In genomic region chr1:170707959-170708666, GRCh38 we compare ENCODE assay signal across 8 cellular contexts. TPM values are rescaled to one million over a fixed set of nuclear protein-coding genes. Genes with fewer than 3 reads are reported as not detected.
A peak's percentile ranks its signal among the peaks of the same experiment; 100 is the strongest.
DNase-seq lines count a peak whose midpoint lies in the region; ATAC-seq and TF ChIP-seq lines count a peak whose summit lies in the region.

No MANE protein-coding gene starts in this region.

- no peaks in the 10 kb centered on the region for H3K9me3 Mint-ChIP-seq in natural killer cell treated with Interleukin-12 subunit alpha and Interleukin-12 subunit beta and Interleukin-15 and Interleukin-18, amount 100 ng/mL, for 72 hours

- H3K4me1 Mint-ChIP-seq in natural killer cell treated with Interleukin-12 subunit alpha and Interleukin-12 subunit beta and Interleukin-15 and Interleukin-18, amount 100 ng/mL, for 72 hours (ENCODE audit: low read depth in 2 of 2) = no peaks in the 10 kb centered on the region

- H3K27me3 Mint-ChIP-seq in natural killer cell treated with Interleukin-12 subunit alpha and Interleukin-12 subunit beta and Interleukin-15 and Interleukin-18, amount 100 ng/mL, for 72 hours = peaks cover 0 to 12% of the 10 kb centered on the region in 2 donors

- no peak overlapping the region for H3K4me3 Mint-ChIP-seq in natural killer cell treated with Interleukin-12 subunit alpha and Interleukin-12 subunit beta and Interleukin-15 and Interleukin-18, amount 100 ng/mL, for 72 hours

- H3K27ac ChIP-seq in RWPE1 = no peak overlapping the region

- peak; percentile 82 for ATAC-seq in sciatic nerve
- ATAC-seq in HG03571 (IDR thresholded peaks at IDR 0.05; ENCODE audit: unreplicated experiment) = no peak
- ATAC-seq in natural killer cell treated with Interleukin-12 subunit alpha and Interleukin-12 subunit beta and Interleukin-15 and Interleukin-18, amount 100 ng/mL, for 72 hours = no peak
- ATAC-seq in HG03196 (IDR thresholded peaks at IDR 0.05; ENCODE audit: unreplicated experiment) = no peak

- no peak overlapping the region for H3K27ac Mint-ChIP-seq in natural killer cell treated with Interleukin-12 subunit alpha and Interleukin-12 subunit beta and Interleukin-15 and Interleukin-18, amount 100 ng/mL, for 72 hours

- TF ChIP-seq CTCF in RWPE1 (conservative IDR thresholded peaks at IDR 0.05; ENCODE audit: low read depth) (no peak), fibroblast of pulmonary artery (IDR thresholded peaks at IDR 0.05; ENCODE audit: low read length, missing control alignments) (no peak)

- intact Hi-C loops in sciatic nerve (cut with DNase I) = no loop called here

- POLR2A ChIA-PET in RWPE1 (lab: Yijun Ruan, JAX; ENCODE audit: low non-redundant PET) = no interaction called here

- CTCF ChIA-PET in RWPE1 (lab: Yijun Ruan, JAX) = interaction anchor here (0.6 kb wide), 1 partner anchor 19 kb away, joined by 4 read pairs; no protein-coding TSS in a partner anchor

- H3K4me3 ChIP-seq in fibroblast of pulmonary artery (replicated peaks; ENCODE audit: low read depth, low read length) = no peak overlapping the region

- no peaks in the 10 kb centered on the region for H3K36me3 Mint-ChIP-seq in natural killer cell treated with Interleukin-12 subunit alpha and Interleukin-12 subunit beta and Interleukin-15 and Interleukin-18, amount 100 ng/mL, for 72 hours

- DNase-seq in GM04503 (ENCODE audit: low read depth) (peak; percentile 94), RWPE1 (ENCODE audit: low spot score) (peak; percentile 82), fibroblast of pulmonary artery (ENCODE audit: low read depth) (peak; percentile 93), sciatic nerve (ENCODE audit: low spot score) (no peak), DMS79 treated with DMSO at 0.1 percent for 48 hours (lab: John Stamatoyannopoulos, UW) (no peak)
- DNase-seq in natural killer cell treated with Interleukin-12 subunit alpha and Interleukin-12 subunit beta and Interleukin-15 and Interleukin-18, amount 100 ng/mL, for 72 hours (ENCODE audit: low spot score) = no peak

RNA-seq across cellular contexts. Expression of gene PRRX1, which starts 44.2 kb away (rescaled TPM):
- total RNA-seq in sciatic nerve = 169 TPM
- not detected for total RNA-seq in natural killer cell treated with Interleukin-12 subunit alpha and Interleukin-12 subunit beta and Interleukin-15 and Interleukin-18, amount 100 ng/mL, for 72 hours

Comparison
In these comparisons a context has a peak if more than half of its experiments do, and no peak if none do; other contexts are left out.
1. DNase-seq: peak in GM04503 (single experiment), RWPE1 (single experiment) and fibroblast of pulmonary artery (single experiment); none in sciatic nerve (single experiment), DMS79 treated with DMSO at 0.1 percent for 48 hours (single experiment) and natural killer cell treated with Interleukin-12 subunit alpha and Interleukin-12 subunit beta and Interleukin-15 and Interleukin-18, amount 100 ng/mL, for 72 hours (single experiment).
2. RNA of gene PRRX1, which starts 44.2 kb away (total RNA-seq): 169 TPM in sciatic nerve (single experiment); not detected in natural killer cell treated with Interleukin-12 subunit alpha and Interleukin-12 subunit beta and Interleukin-15 and Interleukin-18, amount 100 ng/mL, for 72 hours; every median in the first group is over 100 times any median in the second.